12 cellular contexts compared by ENCODE assay signal in genomic region chr6:41584205-41584604, GRCh38. TPM values are rescaled to one million over a fixed set of nuclear protein-coding genes. Genes with fewer than 3 reads are reported as not detected.
A peak's percentile ranks its signal among the peaks of the same experiment; 100 is the strongest.
DNase-seq lines count a peak whose midpoint lies in the region; ATAC-seq and TF ChIP-seq lines count a peak whose summit lies in the region.
"Had no signal": no experiment of that assay in that cellular context is flagged by ENCODE, and none has a peak within 500 bp of the region (broad histone marks: within the 10 kb centered on the region; RNA-seq: fewer than 3 reads in every experiment).

No MANE protein-coding gene starts in this region.

- H3K27ac ChIP-seq in RWPE1 (peak overlapping the region; percentile 71; the same call in 1 of the 2 replicates), cardiac muscle cell (peak overlapping the region; percentile 75), liver (ENCODE audit: low read depth in 1 of 2, low read length in 2 of 2) (peak overlapping the region; percentile 56 to 78)

- TF ChIP-seq CTCF in RWPE1 (conservative IDR thresholded peaks at IDR 0.05; ENCODE audit: low read depth): no peak
- TF ChIP-seq CTCF in cardiac muscle cell (IDR thresholded peaks at IDR 0.05; ENCODE audit: low read depth, low read length): no peak
- TF ChIP-seq CTCF in liver (IDR thresholded peaks at IDR 0.05; ENCODE audit: low read depth, low read length, missing input control): no peak
- no peak for TF ChIP-seq CTCF in type B pancreatic cell (conservative IDR thresholded peaks at IDR 0.05)

- no peaks in the 10 kb centered on the region for H3K27me3 Mint-ChIP-seq in type B pancreatic cell
- peaks cover 3% of the 10 kb centered on the region for H3K27me3 Mint-ChIP-seq in activated naive CD4-positive, alpha-beta T cell treated with anti-CD3 and anti-CD28 coated beads, Interleukin-2, amount 10 ng/mL, durations not matched to agents 7 days and 5 days

- DNase-seq in RWPE1 (ENCODE audit: low spot score) (no peak), cardiac muscle cell (ENCODE audit: low read depth in 1 of 2, low spot score in 1 of 2) (no peak), type B pancreatic cell (ENCODE audit: extremely low spot score, unreplicated experiment) (no peak), DMS114 treated with DMSO at 0.1 percent for 48 hours (lab: John Stamatoyannopoulos, UW; ENCODE audit: unreplicated experiment) (no peak)
- DNase-seq in activated naive CD4-positive, alpha-beta T cell treated with anti-CD3 and anti-CD28 coated beads, Interleukin-2, amount 10 ng/mL, durations not matched to agents 7 days and 5 days: no peak
- DNase-seq: CD8-positive, alpha-beta T cell; EL; NCI-H2081 treated with DMSO at 0.1 percent for 48 hours; PC-3 had no signal

- H3K36me3 Mint-ChIP-seq in type B pancreatic cell: peaks cover 18% of the 10 kb centered on the region
- no peaks in the 10 kb centered on the region for H3K36me3 Mint-ChIP-seq in activated naive CD4-positive, alpha-beta T cell treated with anti-CD3 and anti-CD28 coated beads, Interleukin-2, amount 10 ng/mL, durations not matched to agents 7 days and 5 days

- H3K4me3 ChIP-seq in cardiac muscle cell: no peak overlapping the region
- no peak overlapping the region for H3K4me3 ChIP-seq in liver (ENCODE audit: low read depth in 1 of 3, low read length in 3 of 3)

- CTCF ChIA-PET in RWPE1 (lab: Yijun Ruan, JAX): interaction anchor here (1.0 kb wide), 1 partner anchor 216 kb away, joined by 4 read pairs; no protein-coding TSS in a partner anchor
- CTCF ChIA-PET in activated naive CD4-positive, alpha-beta T cell treated with anti-CD3 and anti-CD28 coated beads, Interleukin-2, amount 10 ng/mL, durations not matched to agents 7 days and 5 days (lab: Charles Lee): interaction anchor here (1.3 kb wide), 1 partner anchor 215 kb away, joined by 3 read pairs; no protein-coding TSS in a partner anchor

- no peak overlapping the region for H3K9ac ChIP-seq in liver (ENCODE audit: low read depth in 1 of 2, low read length in 2 of 2)

- H3K27ac Mint-ChIP-seq in type B pancreatic cell: peak overlapping the region; percentile 76
- no peak overlapping the region for H3K27ac Mint-ChIP-seq in activated naive CD4-positive, alpha-beta T cell treated with anti-CD3 and anti-CD28 coated beads, Interleukin-2, amount 10 ng/mL, durations not matched to agents 7 days and 5 days
- H3K27ac Mint-ChIP-seq: CD8-positive, alpha-beta T cell had no signal

- POLR2A ChIA-PET in RWPE1 (lab: Yijun Ruan, JAX; ENCODE audit: low non-redundant PET): no interaction called here

- 73% methylated on average over 6 of the region's 6 CpGs for WGBS in liver

- H3K4me1 ChIP-seq in cardiac muscle cell (ENCODE audit: low read depth) (peaks cover 35% of the 10 kb centered on the region), liver (ENCODE audit: control insufficient read depth in 4 of 4, insufficient read depth in 4 of 4, low read length in 3 of 4) (peaks cover 6 to 40% (median 21%) of the 10 kb centered on the region in 4 donors)

- H3K9me3 Mint-ChIP-seq in type B pancreatic cell: no peaks in the 10 kb centered on the region
- H3K9me3 Mint-ChIP-seq in activated naive CD4-positive, alpha-beta T cell treated with anti-CD3 and anti-CD28 coated beads, Interleukin-2, amount 10 ng/mL, durations not matched to agents 7 days and 5 days: no peaks in the 10 kb centered on the region
- H3K9me3 Mint-ChIP-seq: CD8-positive, alpha-beta T cell had no signal

- no peak for ATAC-seq in HG02870 (IDR thresholded peaks at IDR 0.05; ENCODE audit: unreplicated experiment)
- ATAC-seq: CD8-positive, alpha-beta T cell; PC-3 had no signal

- peak overlapping the region; percentile 13 for H3K4me3 Mint-ChIP-seq in type B pancreatic cell
- no peak overlapping the region for H3K4me3 Mint-ChIP-seq in activated naive CD4-positive, alpha-beta T cell treated with anti-CD3 and anti-CD28 coated beads, Interleukin-2, amount 10 ng/mL, durations not matched to agents 7 days and 5 days
- H3K4me3 Mint-ChIP-seq: CD8-positive, alpha-beta T cell had no signal

- H3K4me1 Mint-ChIP-seq in type B pancreatic cell (ENCODE audit: unreplicated experiment): peaks cover 64% of the 10 kb centered on the region
- no peaks in the 10 kb centered on the region for H3K4me1 Mint-ChIP-seq in activated naive CD4-positive, alpha-beta T cell treated with anti-CD3 and anti-CD28 coated beads, Interleukin-2, amount 10 ng/mL, durations not matched to agents 7 days and 5 days

- H3K36me3 ChIP-seq in cardiac muscle cell (no peaks in the 10 kb centered on the region), liver (ENCODE audit: control insufficient read depth in 4 of 4, insufficient read depth in 3 of 4, low read depth in 1 of 4, low read length in 3 of 4) (peaks cover 0 to 12% (median 7%) of the 10 kb centered on the region in 4 donors)

- TF ChIP-seq RAD21 in liver (IDR thresholded peaks at IDR 0.05): no peak

- H3K9me3 ChIP-seq in cardiac muscle cell (ENCODE audit: low read depth) (no peaks in the 10 kb centered on the region), liver (ENCODE audit: control insufficient read depth in 4 of 4, low read length in 3 of 4) (no peaks in the 10 kb centered on the region)

- H3K27me3 ChIP-seq in cardiac muscle cell: no peaks in the 10 kb centered on the region
- no peaks in the 10 kb centered on the region for H3K27me3 ChIP-seq in liver (ENCODE audit: control insufficient read depth in 4 of 4, insufficient read depth in 4 of 4, low read length in 3 of 4)

TF ChIP-seq in liver, 16 proteins besides CTCF, POLR2A, EP300 and RAD21:
- TF ChIP-seq HNF4G (IDR thresholded peaks at IDR 0.05) (no peak), GABPA (IDR thresholded peaks at IDR 0.05 in 1 of 2, conservative IDR thresholded peaks at IDR 0.05 in 1 of 2) (no peak), TAF1 (conservative IDR thresholded peaks at IDR 0.05) (no peak), RXRA (IDR thresholded peaks at IDR 0.05) (no peak), YY1 (IDR thresholded peaks at IDR 0.05) (no peak), NR2F2 (IDR thresholded peaks at IDR 0.05) (no peak), FOXA1 (IDR thresholded peaks at IDR 0.05) (no peak), REST (IDR thresholded peaks at IDR 0.05) (no peak), ATF3 (IDR thresholded peaks at IDR 0.05) (no peak), MAX (IDR thresholded peaks at IDR 0.05) (no peak), EGR1 (IDR thresholded peaks at IDR 0.05; ENCODE audit: low read depth in 2 of 2) (no peak), ZBTB33 (IDR thresholded peaks at IDR 0.05) (no peak)

RNA-seq across cellular contexts. Expression of gene FOXP4, which starts 38.0 kb away (rescaled TPM):
- total RNA-seq in cardiac muscle cell (24.5 and 29.0 TPM in 2 replicates), liver (1 to 10 TPM; 3.7 to 4.9 TPM), type B pancreatic cell (ENCODE audit: low replicate concordance) (62.2 and 100 TPM in 2 replicates)
- polyA plus RNA-seq in cardiac muscle cell (42.5 and 51.1 TPM in 2 replicates), liver (10 to 100 TPM in 1 of 2 donors, 1 to 10 TPM in 1; 2.5 to 16.0 TPM)

RNA-seq across cellular contexts. Expression of gene MDFI, which starts 54.1 kb away (rescaled TPM):
- total RNA-seq in cardiac muscle cell (100.0 and 137 TPM in 2 replicates), liver (1 to 10 TPM in 1 of 2 donors, under 1 TPM in 1; 0.50 to 2.8 TPM), type B pancreatic cell (ENCODE audit: low replicate concordance) (53.9 and 94.5 TPM in 2 replicates)
- polyA plus RNA-seq in cardiac muscle cell (27.5 and 27.9 TPM in 2 replicates), liver (under 1 TPM in 1 of 2 donors, not detected in 1; 0.24 TPM)
- total RNA-seq: CD8-positive, alpha-beta T cell had no signal
- polyA plus RNA-seq: BJ had no signal

Comparison
In these comparisons a context has a peak if more than half of its experiments do, and no peak if none do; other contexts are left out.
1. RNA of gene MDFI, which starts 54.1 kb away (total RNA-seq): 100.0 to 137 TPM in cardiac muscle cell and 53.9 to 94.5 TPM in type B pancreatic cell; 0.50 to 2.8 TPM in liver; every median in the first group is over 10 times any median in the second.
2. Peak in every context shown above with its lines, with median percentiles within 50 percentile points of each other: H3K27ac ChIP-seq.